13 cellular contexts compared by ENCODE assay signal in genomic region chr7:101947899-101948298, GRCh38.
DNase-seq lines count a peak whose midpoint lies in the region; ATAC-seq and TF ChIP-seq lines count a peak whose summit lies in the region.
"Had no signal": no experiment of that assay in that cellular context is flagged by ENCODE, and none has a peak within 500 bp of the region (broad histone marks: within the 10 kb centered on the region; RNA-seq: fewer than 3 reads in every experiment).

No MANE protein-coding gene starts in this region.

- no peak overlapping the region for H4K8ac ChIP-seq in mesendoderm (ENCODE audit: low read depth, low read length)

- H3K27me3 Mint-ChIP-seq in Caco-2 (ENCODE audit: insufficient read depth, unreplicated experiment) = no peaks in the 10 kb centered on the region
- H3K27me3 Mint-ChIP-seq: activated naive CD4-positive, alpha-beta T cell treated with anti-CD3 and anti-CD28 coated beads, Interleukin-2, amount 50 U/mL, for 24 hours; B cell; progenitor cell of endocrine pancreas; stimulated activated naive CD8-positive, alpha-beta T cell treated with anti-CD3 and anti-CD28 coated beads, Interleukin-15, Interleukin-2, amounts not matched to agents 100 ng/mL and 50 ng/mL, for 24 hours had no signal

- POLR2A ChIA-PET in Caco-2 (lab: Charles Lee) = no interaction called here

- H3K9me3 ChIP-seq in Caco-2 (no peaks in the 10 kb centered on the region), lower lobe of right lung (no peaks in the 10 kb centered on the region)

- H3K4me1 ChIP-seq in Caco-2 = no peaks in the 10 kb centered on the region
- H3K4me1 ChIP-seq in mesendoderm (ENCODE audit: control insufficient read depth, low read depth, low read length) = peaks cover 3% of the 10 kb centered on the region
- H3K4me1 ChIP-seq in lower lobe of right lung = peaks cover 16% of the 10 kb centered on the region

- H3K4me3 ChIP-seq in Caco-2 (ENCODE audit: low read depth, low read length) = no peak overlapping the region
- no peak overlapping the region for H3K4me3 ChIP-seq in mesendoderm (ENCODE audit: low read length)
- no peak overlapping the region for H3K4me3 ChIP-seq in lower lobe of right lung

- no peak overlapping the region for H3K18ac ChIP-seq in mesendoderm (ENCODE audit: low read length)

- H3K27ac ChIP-seq in mesendoderm (ENCODE audit: low read depth, low read length) = no peak overlapping the region
- no peak overlapping the region for H3K27ac ChIP-seq in lower lobe of right lung

- H2AK5ac ChIP-seq in mesendoderm (ENCODE audit: low read length) = no peak overlapping the region

- H3K36me3 ChIP-seq in Caco-2 (ENCODE audit: control insufficient read depth, insufficient read depth, low read length) (peaks cover 3% of the 10 kb centered on the region; the same call in 1 of the 2 replicates), mesendoderm (ENCODE audit: control insufficient read depth, insufficient read depth, low read length) (no peaks in the 10 kb centered on the region), lower lobe of right lung (no peaks in the 10 kb centered on the region)

- no peak for DNase-seq in Caco-2
- peak; percentile 47 for DNase-seq in NCI-H2196 (lab: John Stamatoyannopoulos, UW; ENCODE audit: unreplicated experiment)
- peak; percentile 92 for DNase-seq in cerebellar cortex (ENCODE audit: low spot score)
- DNase-seq in mesendoderm = peak; percentile 65
- no peak for DNase-seq in NCI-H524 (lab: John Stamatoyannopoulos, UW)
- DNase-seq in stimulated activated CD8-positive, alpha-beta memory T cell treated with anti-CD3 and anti-CD28 coated beads, Interleukin-4, amount 100 ng/mL, for 48 hours = no peak
- no peak for DNase-seq in NOMO-1 (lab: John Stamatoyannopoulos, UW; ENCODE audit: unreplicated experiment in 2 of 2)
- no peak for DNase-seq in lower lobe of right lung
- DNase-seq: Kasumi-1 had no signal

- H3K4ac ChIP-seq in mesendoderm (ENCODE audit: low read depth, low read length) = no peak overlapping the region

- BruUV-seq in Caco-2 (replicated peaks; lab: Mats Ljungman, UMichigan) = no TSS peak

- H3K36me3 Mint-ChIP-seq in Caco-2 (ENCODE audit: insufficient read depth, unreplicated experiment) = peaks cover 51% of the 10 kb centered on the region
- H3K36me3 Mint-ChIP-seq: activated naive CD4-positive, alpha-beta T cell treated with anti-CD3 and anti-CD28 coated beads, Interleukin-2, amount 50 U/mL, for 24 hours had no signal

- no peak overlapping the region for H4K5ac ChIP-seq in mesendoderm (ENCODE audit: low read length)

- H3K27ac Mint-ChIP-seq in Caco-2 (ENCODE audit: unreplicated experiment) = peak overlapping the region; percentile 27
- H3K27ac Mint-ChIP-seq: activated naive CD4-positive, alpha-beta T cell treated with anti-CD3 and anti-CD28 coated beads, Interleukin-2, amount 50 U/mL, for 24 hours; stimulated activated naive CD8-positive, alpha-beta T cell treated with anti-CD3 and anti-CD28 coated beads, Interleukin-15, Interleukin-2, amounts not matched to agents 100 ng/mL and 50 ng/mL, for 24 hours had no signal

- no peak overlapping the region for H3K23ac ChIP-seq in mesendoderm (ENCODE audit: low read length)

- H3K27me3 ChIP-seq in Caco-2 (replicated peaks; ENCODE audit: control insufficient read depth, insufficient read depth, low read length) = no peaks in the 10 kb centered on the region
- no peaks in the 10 kb centered on the region for H3K27me3 ChIP-seq in mesendoderm (ENCODE audit: insufficient read depth, low read length, poor library complexity)
- no peaks in the 10 kb centered on the region for H3K27me3 ChIP-seq in lower lobe of right lung (ENCODE audit: low read depth)

- H3K4me3 Mint-ChIP-seq in Caco-2 (ENCODE audit: unreplicated experiment) = no peak overlapping the region
- H3K4me3 Mint-ChIP-seq: activated naive CD4-positive, alpha-beta T cell treated with anti-CD3 and anti-CD28 coated beads, Interleukin-2, amount 50 U/mL, for 24 hours; B cell; stimulated activated naive CD8-positive, alpha-beta T cell treated with anti-CD3 and anti-CD28 coated beads, Interleukin-15, Interleukin-2, amounts not matched to agents 100 ng/mL and 50 ng/mL, for 24 hours had no signal

- H2BK15ac ChIP-seq in mesendoderm (replicated peaks; ENCODE audit: low read depth) = no peak overlapping the region

- no peak overlapping the region for H3K56ac ChIP-seq in mesendoderm (ENCODE audit: low read length)

- intact Hi-C loops in Caco-2 (cut with micrococcal nuclease; ENCODE audit: unreplicated experiment) = no loop called here
- intact Hi-C loops in lower lobe of right lung (cut with DNase I) = no loop called here

- ATAC-seq in lower lobe of right lung = no peak

- no peaks in the 10 kb centered on the region for H3K9me3 Mint-ChIP-seq in Caco-2 (ENCODE audit: unreplicated experiment)
- H3K9me3 Mint-ChIP-seq: activated naive CD4-positive, alpha-beta T cell treated with anti-CD3 and anti-CD28 coated beads, Interleukin-2, amount 50 U/mL, for 24 hours; stimulated activated naive CD8-positive, alpha-beta T cell treated with anti-CD3 and anti-CD28 coated beads, Interleukin-15, Interleukin-2, amounts not matched to agents 100 ng/mL and 50 ng/mL, for 24 hours had no signal

- CTCF ChIA-PET in Caco-2 (lab: Charles Lee) = no interaction called here

- H3K4me1 Mint-ChIP-seq in Caco-2 (ENCODE audit: low read depth, unreplicated experiment) = peaks cover 8% of the 10 kb centered on the region
- H3K4me1 Mint-ChIP-seq: B cell had no signal

- no peak overlapping the region for H2BK5ac ChIP-seq in mesendoderm (ENCODE audit: low read length)

- no CpG with 5 or more reads among the region's 10 CpGs for WGBS in mesendoderm (ENCODE audit: extremely low coverage, insufficient coverage, low lambda C conversion rate)

- peaks cover 69% of the 10 kb centered on the region for H3K79me2 ChIP-seq in mesendoderm (ENCODE audit: control insufficient read depth, insufficient read depth, low read length)

- no peak overlapping the region for H2BK120ac ChIP-seq in mesendoderm (ENCODE audit: low read depth, low read length)

- no peak overlapping the region for H3K9ac ChIP-seq in mesendoderm (ENCODE audit: low read length)

- peaks cover 28% of the 10 kb centered on the region for H3K79me1 ChIP-seq in mesendoderm (ENCODE audit: low read length)

- no peak overlapping the region for H3K4me2 ChIP-seq in mesendoderm (ENCODE audit: low read length)

- no peak for TF ChIP-seq CTCF in Caco-2 (IDR thresholded peaks at IDR 0.05; ENCODE audit: insufficient read depth in 1 of 2, low read depth in 1 of 2, low read length in 1 of 2, severe bottlenecking in 1 of 2, unreplicated experiment in 1 of 2)
- no peak for TF ChIP-seq CTCF in lower lobe of right lung (IDR thresholded peaks at IDR 0.05)

Comparison
In these comparisons a context has a peak if more than half of its experiments do, and no peak if none do; other contexts are left out.
1. DNase-seq: peak in NCI-H2196 (single experiment), cerebellar cortex (single experiment) and mesendoderm (single experiment); none in Caco-2 (0 of 2), NCI-H524 (0 of 2), stimulated activated CD8-positive, alpha-beta memory T cell treated with anti-CD3 and anti-CD28 coated beads, Interleukin-4, amount 100 ng/mL, for 48 hours (single experiment), NOMO-1 (0 of 2) and lower lobe of right lung (single experiment).